16 cellular contexts compared by ENCODE assay signal in genomic region chr7:101549734-101550133, GRCh38.
A peak's percentile ranks its signal among the peaks of the same experiment; 100 is the strongest.
DNase-seq lines count a peak whose midpoint lies in the region; ATAC-seq and TF ChIP-seq lines count a peak whose summit lies in the region.
"Had no signal": no experiment of that assay in that cellular context is flagged by ENCODE, and none has a peak within 500 bp of the region (broad histone marks: within the 10 kb centered on the region; RNA-seq: fewer than 3 reads in every experiment).

No MANE protein-coding gene starts in this region.

- H3K27ac ChIP-seq in GM23338 (ENCODE audit: low read depth) (no peak overlapping the region), osteoblast (ENCODE audit: low read depth, low read length) (no peak overlapping the region), testis (no peak overlapping the region)
- H3K27ac ChIP-seq: 22Rv1; BLaER1 treated with 17β-estradiol and CSF1 and Interleukin-3, amounts not matched to agents 10 nM and 100 nM; KMS-11 had no signal

- no peaks in the 10 kb centered on the region for H4K20me1 ChIP-seq in GM23338 (replicated peaks; ENCODE audit: insufficient read depth)
- H4K20me1 ChIP-seq in osteoblast (ENCODE audit: insufficient read depth, low read length): no peaks in the 10 kb centered on the region
- H4K20me1 ChIP-seq: BLaER1 treated with 17β-estradiol and CSF1 and Interleukin-3, amounts not matched to agents 10 nM and 100 nM had no signal

- WGBS in testis, 2 donors: 88 to 94% methylated on average over 5 of the region's 5 CpGs

- H3K79me2 ChIP-seq in GM23338 (replicated peaks; ENCODE audit: insufficient read depth) (no peaks in the 10 kb centered on the region), osteoblast (ENCODE audit: insufficient read depth, low read length) (no peaks in the 10 kb centered on the region)

- no peak for TF ChIP-seq POLR2A in testis (IDR thresholded peaks at IDR 0.05)

- no peak overlapping the region for H2AFZ ChIP-seq in GM23338
- H2AFZ ChIP-seq in osteoblast (ENCODE audit: low read length): no peak overlapping the region

- no peaks in the 10 kb centered on the region for H3F3A ChIP-seq in GM23338 (replicated peaks; ENCODE audit: low read depth)

- H3K9me3 ChIP-seq in osteoblast (ENCODE audit: low read depth, low read length) (no peaks in the 10 kb centered on the region), testis (no peaks in the 10 kb centered on the region)
- H3K9me3 ChIP-seq: BLaER1 treated with 17β-estradiol and CSF1 and Interleukin-3, amounts not matched to agents 10 nM and 100 nM had no signal

- H3K27me3 Mint-ChIP-seq in activated CD8-positive, alpha-beta memory T cell treated with anti-CD3 and anti-CD28 coated beads, Interleukin-2, amount 10 ng/mL, durations not matched to agents 7 days and 5 days: no peaks in the 10 kb centered on the region
- H3K27me3 Mint-ChIP-seq in GM23338 (ENCODE audit: insufficient read depth, low read depth, poor library complexity): peaks cover 4% of the 10 kb centered on the region
- H3K27me3 Mint-ChIP-seq in dendritic cell treated with granulocyte-macrophage colony-stimulating factor and Interleukin-4, amounts not matched to agents 40 ng/mL and 50 ng/mL, for 4 days: peaks cover 1% of the 10 kb centered on the region

- H3K27ac Mint-ChIP-seq in activated CD8-positive, alpha-beta memory T cell treated with anti-CD3 and anti-CD28 coated beads, Interleukin-2, amount 10 ng/mL, durations not matched to agents 7 days and 5 days: no peak overlapping the region
- 0 out of 2 replicates have a peak overlapping the region, but pooled peaks have one; percentile 44 for H3K27ac Mint-ChIP-seq in GM23338
- H3K27ac Mint-ChIP-seq in dendritic cell treated with granulocyte-macrophage colony-stimulating factor and Interleukin-4, amounts not matched to agents 40 ng/mL and 50 ng/mL, for 4 days: peak overlapping the region; percentile 29

- no peaks in the 10 kb centered on the region for H3K9me2 ChIP-seq in GM23338 (ENCODE audit: insufficient read depth)

- DNase-seq in activated CD8-positive, alpha-beta memory T cell treated with anti-CD3 and anti-CD28 coated beads, Interleukin-2, amount 50 U/mL, for 4 hours: peak; percentile 6
- DNase-seq in activated CD8-positive, alpha-beta memory T cell treated with anti-CD3 and anti-CD28 coated beads, Interleukin-2, amount 10 ng/mL, durations not matched to agents 7 days and 5 days: no peak
- DNase-seq in GM23338 (ENCODE audit: low spot score): no peak
- peak; percentile 78 for DNase-seq in osteoblast (ENCODE audit: insufficient read length, low spot score, missing footprints)
- no peak for DNase-seq in testis
- DNase-seq in DMS153 (lab: John Stamatoyannopoulos, UW): no peak
- DNase-seq: NCI-H1092, NCI-H1694 treated with DMSO at 0.1 percent for 48 hours, NCI-H345, NCI-H69 had no signal

- no peaks in the 10 kb centered on the region for H3K27me3 ChIP-seq in GM23338 (ENCODE audit: insufficient read depth)
- H3K27me3 ChIP-seq in osteoblast (ENCODE audit: insufficient read depth, low read length): peaks cover 2% of the 10 kb centered on the region
- H3K27me3 ChIP-seq in testis: no peaks in the 10 kb centered on the region
- H3K27me3 ChIP-seq: BLaER1 treated with 17β-estradiol and CSF1 and Interleukin-3, amounts not matched to agents 10 nM and 100 nM had no signal

- intact Hi-C loops in dendritic cell treated with granulocyte-macrophage colony-stimulating factor and Interleukin-4, amounts not matched to agents 40 ng/mL and 50 ng/mL, for 4 days (cut with micrococcal nuclease): no loop called here
- intact Hi-C loops in testis (cut with DNase I; ENCODE audit: low total_unique reads): loop anchor here (10.0 kb wide), 1 partner anchor 715 kb away; no protein-coding TSS in a partner anchor

- H3K4me2 ChIP-seq in GM23338 (no peak overlapping the region), osteoblast (ENCODE audit: insufficient read depth, low read length) (no peak overlapping the region)
- H3K4me2 ChIP-seq: BLaER1 treated with 17β-estradiol and CSF1 and Interleukin-3, amounts not matched to agents 10 nM and 100 nM; KMS-11 had no signal

- H3K36me3 Mint-ChIP-seq in activated CD8-positive, alpha-beta memory T cell treated with anti-CD3 and anti-CD28 coated beads, Interleukin-2, amount 10 ng/mL, durations not matched to agents 7 days and 5 days: no peaks in the 10 kb centered on the region
- peaks cover 16% of the 10 kb centered on the region for H3K36me3 Mint-ChIP-seq in GM23338 (ENCODE audit: low read depth)
- H3K36me3 Mint-ChIP-seq in dendritic cell treated with granulocyte-macrophage colony-stimulating factor and Interleukin-4, amounts not matched to agents 40 ng/mL and 50 ng/mL, for 4 days (ENCODE audit: low read depth): no peaks in the 10 kb centered on the region

- 0 out of 2 replicates have a peak, but pooled peaks cover 5% of the 10 kb centered on the region for H3K36me3 ChIP-seq in GM23338 (ENCODE audit: insufficient read depth)
- no peaks in the 10 kb centered on the region for H3K36me3 ChIP-seq in osteoblast (ENCODE audit: insufficient read depth, low read length)
- no peaks in the 10 kb centered on the region for H3K36me3 ChIP-seq in testis (ENCODE audit: low read depth, missing control alignments)
- H3K36me3 ChIP-seq: BLaER1 treated with 17β-estradiol and CSF1 and Interleukin-3, amounts not matched to agents 10 nM and 100 nM had no signal

- H3K4me1 ChIP-seq in GM23338 (ENCODE audit: insufficient read depth) (no peaks in the 10 kb centered on the region), osteoblast (ENCODE audit: insufficient read depth, low read length) (no peaks in the 10 kb centered on the region), testis (peaks cover 3% of the 10 kb centered on the region)

- no peak for TF ChIP-seq CTCF in GM23338 (conservative IDR thresholded peaks at IDR 0.05; ENCODE audit: low read depth in 2 of 2)
- TF ChIP-seq CTCF in osteoblast (IDR thresholded peaks at IDR 0.05; ENCODE audit: extremely low read depth, low read depth, low read length): no peak
- no peak for TF ChIP-seq CTCF in testis (IDR thresholded peaks at IDR 0.05)

- no peak overlapping the region for H3K4me3 Mint-ChIP-seq in activated CD8-positive, alpha-beta memory T cell treated with anti-CD3 and anti-CD28 coated beads, Interleukin-2, amount 10 ng/mL, durations not matched to agents 7 days and 5 days
- H3K4me3 Mint-ChIP-seq in GM23338: no peak overlapping the region
- no peak overlapping the region for H3K4me3 Mint-ChIP-seq in dendritic cell treated with granulocyte-macrophage colony-stimulating factor and Interleukin-4, amounts not matched to agents 40 ng/mL and 50 ng/mL, for 4 days

- H3K9me3 Mint-ChIP-seq in activated CD8-positive, alpha-beta memory T cell treated with anti-CD3 and anti-CD28 coated beads, Interleukin-2, amount 10 ng/mL, durations not matched to agents 7 days and 5 days (ENCODE audit: low read depth): no peaks in the 10 kb centered on the region
- H3K9me3 Mint-ChIP-seq in GM23338: no peaks in the 10 kb centered on the region
- H3K9me3 Mint-ChIP-seq in dendritic cell treated with granulocyte-macrophage colony-stimulating factor and Interleukin-4, amounts not matched to agents 40 ng/mL and 50 ng/mL, for 4 days: no peaks in the 10 kb centered on the region

- CTCF ChIA-PET in activated CD8-positive, alpha-beta memory T cell treated with anti-CD3 and anti-CD28 coated beads, Interleukin-2, amount 10 ng/mL, durations not matched to agents 7 days and 5 days (lab: Charles Lee): interaction anchor here (2.1 kb wide), 1 partner anchor 12 kb away, joined by 5 read pairs; no protein-coding TSS in a partner anchor

- no peak overlapping the region for H3K4me3 ChIP-seq in GM23338
- H3K4me3 ChIP-seq in osteoblast (ENCODE audit: insufficient read depth, low read length): no peak overlapping the region
- no peak overlapping the region for H3K4me3 ChIP-seq in testis
- H3K4me3 ChIP-seq: BLaER1 treated with 17β-estradiol and CSF1 and Interleukin-3, amounts not matched to agents 10 nM and 100 nM; GM12878 had no signal

- ATAC-seq in activated CD8-positive, alpha-beta memory T cell treated with anti-CD3 and anti-CD28 coated beads, Interleukin-2, amount 10 ng/mL, durations not matched to agents 7 days and 5 days: no peak
- ATAC-seq in GM23338: no peak
- ATAC-seq in HG02885 (IDR thresholded peaks at IDR 0.05; ENCODE audit: poor library complexity, unreplicated experiment): no peak
- ATAC-seq: GM12878 had no signal

- no peaks in the 10 kb centered on the region for H3K4me1 Mint-ChIP-seq in activated CD8-positive, alpha-beta memory T cell treated with anti-CD3 and anti-CD28 coated beads, Interleukin-2, amount 10 ng/mL, durations not matched to agents 7 days and 5 days
- H3K4me1 Mint-ChIP-seq in GM23338: no peaks in the 10 kb centered on the region
- H3K4me1 Mint-ChIP-seq in dendritic cell treated with granulocyte-macrophage colony-stimulating factor and Interleukin-4, amounts not matched to agents 40 ng/mL and 50 ng/mL, for 4 days (ENCODE audit: low read depth): no peaks in the 10 kb centered on the region

TF ChIP-seq in GM23338, 12 proteins besides CTCF, POLR2A, EP300 and RAD21 (continues in another document):
- TF ChIP-seq NANOG (IDR thresholded peaks at IDR 0.05; ENCODE audit: borderline replicate concordance) (no peak), REST (IDR thresholded peaks at IDR 0.05; ENCODE audit: unreplicated experiment) (no peak)

Comparison
In these comparisons a context has a peak if more than half of its experiments do, and no peak if none do; other contexts are left out.
1. DNase-seq: peak in activated CD8-positive, alpha-beta memory T cell treated with anti-CD3 and anti-CD28 coated beads, Interleukin-2, amount 50 U/mL, for 4 hours (single experiment) and osteoblast (single experiment); none in activated CD8-positive, alpha-beta memory T cell treated with anti-CD3 and anti-CD28 coated beads, Interleukin-2, amount 10 ng/mL, durations not matched to agents 7 days and 5 days (single experiment), GM23338 (single experiment), testis (single experiment) and DMS153 (single experiment).